1 cellular context compared by ENCODE assay signal in the genomic region with DNA sequence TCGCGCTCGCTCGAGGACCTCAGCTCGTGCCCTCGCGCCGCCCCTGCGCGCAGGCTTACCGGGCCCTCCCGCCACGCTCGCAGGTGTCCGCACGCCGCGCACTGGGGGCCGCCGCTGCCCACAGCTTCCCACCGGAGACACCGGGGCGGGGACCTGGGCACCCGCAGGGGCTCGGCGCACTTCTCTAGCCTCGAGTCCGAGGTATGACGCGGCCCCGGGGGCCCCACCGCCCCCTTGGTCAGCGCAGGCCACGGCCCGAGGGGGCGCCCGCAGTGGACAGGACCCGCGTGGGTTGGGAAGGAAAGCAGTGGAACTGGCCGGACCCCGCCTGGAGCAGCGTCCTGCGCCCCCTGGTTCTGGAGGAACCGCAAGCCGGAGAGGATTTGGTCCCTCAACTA.
TF ChIP-seq lines count a peak whose summit lies in the region.

No MANE protein-coding gene starts in this region.

TF ChIP-seq in GM12878, 131 proteins besides CTCF, POLR2A, EP300 and RAD21:
- no peak for TF ChIP-seq IRF4 (IDR thresholded peaks at IDR 0.05; ENCODE audit: low read depth, low read length)
- peak; percentile 92 for TF ChIP-seq SUZ12 (IDR thresholded peaks at IDR 0.05; ENCODE audit: unreplicated experiment)
- no peak for TF ChIP-seq PML (IDR thresholded peaks at IDR 0.05; ENCODE audit: low read length)
